8 cellular contexts compared by ENCODE assay signal in genomic region chr1:10835423-10836421, GRCh38. TPM values are rescaled to one million over a fixed set of nuclear protein-coding genes. Genes with fewer than 3 reads are reported as not detected.
DNase-seq lines count a peak whose midpoint lies in the region; ATAC-seq and TF ChIP-seq lines count a peak whose summit lies in the region.

No MANE protein-coding gene starts in this region.

- H3K4me3 ChIP-seq in GM06990 (replicated peaks; ENCODE audit: low read depth, low read length): no peak overlapping the region

- DNase-seq in GM06990 (ENCODE audit: extremely low read depth, insufficient read length) (peak; percentile 23), NCI-H2029 (lab: John Stamatoyannopoulos, UW) (peak; percentile 82), astrocyte of the hippocampus (ENCODE audit: low read depth, low spot score) (peak; percentile 82), lung microvascular endothelial cell (ENCODE audit: low read depth in 2 of 2) (peak; percentile 5 to 67), C1 segment of cervical spinal cord (lab: John Stamatoyannopoulos, UW) (no peak), pons (ENCODE audit: low spot score) (no peak)
- DNase-seq in stimulated activated naive CD4-positive, alpha-beta T cell treated with Interleukin-2 at 50 U/mL for 16 hours (lab: John Stamatoyannopoulos, UW): no peak

- no peak for ATAC-seq in GM18870 (IDR thresholded peaks at IDR 0.05; ENCODE audit: unreplicated experiment)

- H3K36me3 ChIP-seq in GM06990 (ENCODE audit: control insufficient read depth, insufficient read depth, low read length): no peaks in the 10 kb centered on the region

- no peaks in the 10 kb centered on the region; the same call in none of the 2 replicates for H3K27me3 ChIP-seq in GM06990 (replicated peaks; ENCODE audit: control insufficient read depth, insufficient read depth, low read length)

- TF ChIP-seq CTCF in GM06990 (IDR thresholded peaks at IDR 0.05; ENCODE audit: insufficient read depth, low read length, poor library complexity, severe bottlenecking): no peak

RNA-seq across cellular contexts. Expression of gene CASZ1, which starts 39.3 kb away (rescaled TPM):
- total RNA-seq in lung microvascular endothelial cell: 0.99 and 1.1 TPM in 2 replicates

Comparison
In these comparisons a context has a peak if more than half of its experiments do, and no peak if none do; other contexts are left out.
1. DNase-seq: peak in GM06990 (single experiment), NCI-H2029 (single experiment), astrocyte of the hippocampus (single experiment) and lung microvascular endothelial cell (2 of 2); none in C1 segment of cervical spinal cord (0 of 14), stimulated activated naive CD4-positive, alpha-beta T cell treated with Interleukin-2 at 50 U/mL for 16 hours (single experiment) and pons (single experiment).